Comparison of ENCODE assay signal across 9 cellular contexts in genomic region chr22:25048659-25049657, GRCh38.
A peak's percentile ranks its signal among the peaks of the same experiment; 100 is the strongest.
DNase-seq lines count a peak whose midpoint lies in the region; ATAC-seq, FAIRE-seq and TF ChIP-seq lines count a peak whose summit lies in the region.
"Had no signal": no experiment of that assay in that cellular context is flagged by ENCODE, and none has a peak within 500 bp of the region (broad histone marks: within the 10 kb centered on the region; RNA-seq: fewer than 3 reads in every experiment).

No MANE protein-coding gene starts in this region.

- in situ Hi-C loops in ACHN (cut with HindIII; ENCODE audit: low pct_ligation_motif_present, low pct_unique_long_range_greater_than_20kb, low sequenced_read_pairs), result no loop called here

- H3K27ac ChIP-seq in dorsolateral prefrontal cortex, result peak overlapping the region in 43 of 59 donors; percentile 10 to 81 (median 52)
- H3K27ac ChIP-seq: skin epidermis had no signal

- no peaks in the 10 kb centered on the region for H3K27me3 ChIP-seq in dorsolateral prefrontal cortex

- FAIRE-seq in GM18507 (lab: Jason Lieb, UNC), result peak; percentile 85

- ATAC-seq in HG02610 (IDR thresholded peaks at IDR 0.05; ENCODE audit: unreplicated experiment), result no peak

- DNase-seq in ACHN (peak; percentile 62), GM18507 (ENCODE audit: extremely low spot score, insufficient read length, low read depth) (peak; percentile 67), NCI-H526 (lab: John Stamatoyannopoulos, UW) (peak; percentile 23 to 64), dorsolateral prefrontal cortex (peak in 9 of 10 donors; percentile 44 to 78 (median 65)), lung microvascular endothelial cell (ENCODE audit: low read depth in 2 of 2) (peak; percentile 72 to 82)
- DNase-seq in activated CD4-positive, alpha-beta T cell treated with anti-CD3 and anti-CD28 coated beads, Interleukin-2, amount 50 U/mL, for 24 hours (ENCODE audit: low read depth in 1 of 2, low spot score in 1 of 2), result peak; percentile 49 to 64
- DNase-seq in stimulated activated CD8-positive, alpha-beta memory T cell treated with anti-CD3 and anti-CD28 coated beads, Interleukin-2, amount 100 ng/mL, for 48 hours (ENCODE audit: low read depth in 2 of 2), result peak; percentile 62 to 64

- intact Hi-C loops in dorsolateral prefrontal cortex (cut with DNase I), result loop anchor here (2.0 kb wide), 2 partner anchors 96 to 98 kb away; partner anchors contain the start of gene KIAA1671 (in 1 of the 2)

- H3K4me3 ChIP-seq in dorsolateral prefrontal cortex, result no peak overlapping the region
- H3K4me3 ChIP-seq: skin epidermis had no signal

- TF ChIP-seq CTCF in dorsolateral prefrontal cortex (IDR thresholded peaks at IDR 0.05 in 54 of 56, conservative IDR thresholded peaks at IDR 0.05 in 2 of 56; ENCODE audit: low read depth in 1 of 56, partially characterized antibody in 56 of 56), result peak; percentile 71 to 97 (median 90)
